In the genomic region with DNA sequence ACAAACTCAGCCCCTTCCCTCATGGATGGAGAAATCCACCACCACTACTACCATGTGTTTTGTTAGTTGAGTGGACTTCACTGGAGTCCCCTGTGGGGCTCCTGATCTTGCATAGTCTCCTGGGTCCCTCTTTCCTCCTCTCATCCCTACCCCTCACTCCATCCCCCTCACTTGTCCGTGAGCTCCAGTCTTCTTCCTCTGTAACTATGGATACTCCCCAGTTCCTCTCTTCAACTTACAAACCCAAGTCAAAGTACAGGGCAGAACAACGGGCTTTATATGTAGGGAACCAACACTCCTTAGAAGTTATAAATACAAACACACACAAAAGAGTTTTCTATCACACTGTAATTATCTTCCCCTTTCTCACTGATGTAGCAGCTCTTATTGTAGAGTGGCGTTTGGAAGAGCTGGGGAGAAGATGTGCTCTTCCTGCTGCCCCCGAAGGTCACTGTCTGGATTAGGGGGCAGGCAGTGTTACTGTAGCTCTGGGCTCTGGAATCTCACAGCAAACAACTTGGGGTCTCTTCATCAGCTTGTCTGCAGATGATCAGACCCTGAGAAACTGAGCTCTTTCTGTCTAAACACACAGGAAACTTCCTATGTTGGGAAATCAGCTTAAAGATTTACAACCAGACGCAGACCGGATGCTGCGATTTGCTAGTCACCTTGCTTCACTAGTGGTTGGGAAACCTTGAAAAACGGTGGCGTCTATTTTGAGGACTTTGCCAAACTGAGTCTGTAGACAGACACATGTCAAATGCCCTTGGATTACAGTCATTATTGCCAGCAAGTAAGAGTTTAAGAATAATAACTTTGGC, we compare ENCODE assay signal across 1 cellular context.
TF ChIP-seq lines count a peak whose summit lies in the region.

No MANE protein-coding gene starts in this region.

TF ChIP-seq in HepG2, 621 proteins besides CTCF, POLR2A, EP300 and RAD21 (continued from another document and continues in another):
- TF ChIP-seq, protein P1, sequence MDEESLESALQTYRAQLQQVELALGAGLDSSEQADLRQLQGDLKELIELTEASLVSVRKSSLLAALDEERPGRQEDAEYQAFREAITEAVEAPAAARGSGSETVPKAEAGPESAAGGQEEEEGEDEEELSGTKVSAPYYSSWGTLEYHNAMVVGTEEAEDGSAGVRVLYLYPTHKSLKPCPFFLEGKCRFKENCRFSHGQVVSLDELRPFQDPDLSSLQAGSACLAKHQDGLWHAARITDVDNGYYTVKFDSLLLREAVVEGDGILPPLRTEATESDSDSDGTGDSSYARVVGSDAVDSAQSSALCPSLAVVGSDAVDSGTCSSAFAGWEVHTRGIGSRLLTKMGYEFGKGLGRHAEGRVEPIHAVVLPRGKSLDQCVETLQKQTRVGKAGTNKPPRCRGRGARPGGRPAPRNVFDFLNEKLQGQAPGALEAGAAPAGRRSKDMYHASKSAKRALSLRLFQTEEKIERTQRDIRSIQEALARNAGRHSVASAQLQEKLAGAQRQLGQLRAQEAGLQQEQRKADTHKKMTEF (CRISPR knock-in tag; IDR thresholded peaks at IDR 0.05), result peak; percentile 42; the same call in 1 of the 2 replicates
- TF ChIP-seq FOXC1 (CRISPR knock-in tag; IDR thresholded peaks at IDR 0.05; ENCODE audit: borderline replicate concordance), result peak; percentile 46; the same call in 1 of the 2 replicates
- TF ChIP-seq TARDBP (CRISPR knock-in tag; IDR thresholded peaks at IDR 0.05), result peak; percentile 64; the same call in 1 of the 2 replicates
- TF ChIP-seq SRF (IDR thresholded peaks at IDR 0.05; ENCODE audit: low read depth, low read length), result no peak
- 0 out of 2 replicates have a peak, but pooled peaks have one; percentile 41 for TF ChIP-seq SOX13 (IDR thresholded peaks at IDR 0.05)
- peak in 1 of 2 experiments; percentile 64; a peak in 1 of 4 replicates for TF ChIP-seq SOX13 (CRISPR knock-in tag; conservative IDR thresholded peaks at IDR 0.05 in 1 of 2, IDR thresholded peaks at IDR 0.05 in 1 of 2)
- no peak for TF ChIP-seq SOX6 (IDR thresholded peaks at IDR 0.05)
- TF ChIP-seq SOX6 (CRISPR knock-in tag; IDR thresholded peaks at IDR 0.05), result peak; percentile 70
- no peak; the same call in 1 of the 2 replicates for TF ChIP-seq ZKSCAN8 (CRISPR knock-in tag; IDR thresholded peaks at IDR 0.05; ENCODE audit: borderline replicate concordance)
- no peak for TF ChIP-seq PAWR (CRISPR knock-in tag; IDR thresholded peaks at IDR 0.05; ENCODE audit: borderline replicate concordance)
- no peak for TF ChIP-seq SRSF4 (IDR thresholded peaks at IDR 0.05; ENCODE audit: low read depth, low read length, poor library complexity, severe bottlenecking)
- no peak for TF ChIP-seq CC2D1A (CRISPR knock-in tag; IDR thresholded peaks at IDR 0.05)
- TF ChIP-seq ZSCAN31 (CRISPR knock-in tag; IDR thresholded peaks at IDR 0.05; ENCODE audit: low read depth), result no peak
- TF ChIP-seq PCBP2 (optimal IDR thresholded peaks at IDR 0.05; ENCODE audit: low read depth, low read length, poor library complexity, severe bottlenecking), result no peak
- TF ChIP-seq SSRP1 (CRISPR knock-in tag; IDR thresholded peaks at IDR 0.05), result no peak
- TF ChIP-seq, protein P2, sequence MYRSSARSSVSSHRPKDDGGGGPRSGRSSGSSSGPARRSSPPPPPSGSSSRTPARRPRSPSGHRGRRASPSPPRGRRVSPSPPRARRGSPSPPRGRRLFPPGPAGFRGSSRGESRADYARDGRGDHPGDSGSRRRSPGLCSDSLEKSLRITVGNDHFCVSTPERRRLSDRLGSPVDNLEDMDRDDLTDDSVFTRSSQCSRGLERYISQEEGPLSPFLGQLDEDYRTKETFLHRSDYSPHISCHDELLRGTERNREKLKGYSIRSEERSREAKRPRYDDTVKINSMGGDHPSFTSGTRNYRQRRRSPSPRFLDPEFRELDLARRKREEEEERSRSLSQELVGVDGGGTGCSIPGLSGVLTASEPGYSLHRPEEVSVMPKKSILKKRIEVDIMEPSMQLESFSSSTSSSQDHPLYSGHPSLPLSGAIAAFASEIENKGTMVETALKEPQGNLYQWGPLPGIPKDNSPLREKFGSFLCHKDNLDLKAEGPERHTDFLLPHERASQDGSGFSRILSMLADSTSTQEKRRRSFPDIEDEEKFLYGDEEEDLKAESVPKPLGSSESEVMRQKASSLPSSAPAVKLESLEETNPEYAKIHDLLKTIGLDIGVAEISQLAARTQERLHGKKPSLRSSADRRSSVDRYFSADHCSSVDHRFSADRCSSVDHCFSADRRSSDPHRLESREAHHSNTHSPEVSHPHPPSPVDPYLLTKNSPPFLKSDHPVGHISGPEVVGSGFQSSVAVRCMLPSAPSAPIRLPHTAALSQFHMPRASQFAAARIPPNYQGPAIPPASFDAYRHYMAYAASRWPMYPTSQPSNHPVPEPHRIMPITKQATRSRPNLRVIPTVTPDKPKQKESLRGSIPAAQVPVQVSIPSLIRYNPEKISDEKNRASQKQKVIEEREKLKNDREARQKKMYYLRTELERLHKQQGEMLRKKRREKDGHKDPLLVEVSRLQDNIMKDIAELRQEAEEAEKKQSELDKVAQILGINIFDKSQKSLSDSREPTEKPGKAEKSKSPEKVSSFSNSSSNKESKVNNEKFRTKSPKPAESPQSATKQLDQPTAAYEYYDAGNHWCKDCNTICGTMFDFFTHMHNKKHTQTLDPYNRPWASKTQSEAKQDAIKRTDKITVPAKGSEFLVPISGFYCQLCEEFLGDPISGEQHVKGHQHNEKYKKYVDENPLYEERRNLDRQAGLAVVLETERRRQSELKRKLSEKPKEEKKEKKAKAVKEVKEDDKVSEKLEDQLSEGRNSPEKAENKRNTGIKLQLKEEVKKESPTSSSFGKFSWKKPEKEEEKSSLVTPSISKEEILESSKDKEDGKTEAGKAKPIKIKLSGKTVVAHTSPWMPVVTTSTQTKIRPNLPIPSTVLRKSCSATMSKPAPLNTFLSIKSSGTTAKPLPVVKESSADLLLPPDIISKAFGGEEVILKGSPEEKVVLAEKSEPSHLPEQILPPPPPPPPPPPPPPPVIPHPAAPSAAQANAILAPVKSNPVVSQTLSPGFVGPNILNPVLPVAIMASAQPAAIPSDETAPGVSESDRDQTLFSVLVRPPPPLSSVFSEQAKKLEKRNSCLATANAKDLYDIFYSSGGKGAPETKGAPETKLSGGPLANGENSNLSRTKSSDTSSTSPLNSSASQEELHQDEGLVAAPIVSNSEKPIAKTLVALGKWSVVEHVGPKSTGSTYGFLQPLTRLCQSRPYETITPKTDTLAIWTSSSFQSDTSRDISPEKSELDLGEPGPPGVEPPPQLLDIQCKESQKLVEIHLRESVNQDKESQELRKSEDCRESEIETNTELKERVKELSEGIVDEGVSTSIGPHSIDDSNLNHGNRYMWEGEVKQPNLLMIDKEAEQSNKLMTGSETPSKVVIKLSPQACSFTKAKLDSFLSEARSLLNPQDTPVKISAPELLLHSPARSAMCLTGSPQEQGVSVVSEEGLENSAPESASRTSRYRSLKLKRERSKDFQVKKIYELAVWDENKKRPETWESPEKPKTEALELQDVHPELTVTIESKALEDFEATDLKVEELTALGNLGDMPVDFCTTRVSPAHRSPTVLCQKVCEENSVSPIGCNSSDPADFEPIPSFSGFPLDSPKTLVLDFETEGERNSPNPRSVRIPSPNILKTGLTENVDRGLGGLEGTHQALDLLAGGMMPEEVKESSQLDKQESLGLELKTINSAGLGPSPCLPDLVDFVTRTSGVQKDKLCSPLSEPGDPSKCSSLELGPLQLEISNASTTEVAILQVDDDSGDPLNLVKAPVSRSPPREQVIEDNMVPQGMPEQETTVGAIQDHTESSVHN (CRISPR knock-in tag; IDR thresholded peaks at IDR 0.05), result no peak
- TF ChIP-seq SKI (IDR thresholded peaks at IDR 0.05; ENCODE audit: partially characterized antibody), result peak; percentile 67
- TF ChIP-seq, protein P3, sequence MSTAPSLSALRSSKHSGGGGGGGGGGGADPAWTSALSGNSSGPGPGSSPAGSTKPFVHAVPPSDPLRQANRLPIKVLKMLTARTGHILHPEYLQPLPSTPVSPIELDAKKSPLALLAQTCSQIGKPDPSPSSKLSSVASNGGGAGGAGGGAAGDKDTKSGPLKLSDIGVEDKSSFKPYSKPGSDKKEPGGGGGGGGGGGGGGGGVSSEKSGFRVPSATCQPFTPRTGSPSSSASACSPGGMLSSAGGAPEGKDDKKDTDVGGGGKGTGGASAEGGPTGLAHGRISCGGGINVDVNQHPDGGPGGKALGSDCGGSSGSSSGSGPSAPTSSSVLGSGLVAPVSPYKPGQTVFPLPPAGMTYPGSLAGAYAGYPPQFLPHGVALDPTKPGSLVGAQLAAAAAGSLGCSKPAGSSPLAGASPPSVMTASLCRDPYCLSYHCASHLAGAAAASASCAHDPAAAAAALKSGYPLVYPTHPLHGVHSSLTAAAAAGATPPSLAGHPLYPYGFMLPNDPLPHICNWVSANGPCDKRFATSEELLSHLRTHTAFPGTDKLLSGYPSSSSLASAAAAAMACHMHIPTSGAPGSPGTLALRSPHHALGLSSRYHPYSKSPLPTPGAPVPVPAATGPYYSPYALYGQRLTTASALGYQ (CRISPR knock-in tag; IDR thresholded peaks at IDR 0.05), result 0 out of 2 replicates have a peak, but pooled peaks have one; percentile 25
- no peak for TF ChIP-seq ZNF589 (CRISPR knock-in tag; conservative IDR thresholded peaks at IDR 0.05)
- TF ChIP-seq KDM2A (CRISPR knock-in tag; IDR thresholded peaks at IDR 0.05; ENCODE audit: borderline replicate concordance, low read depth), result peak; percentile 24; the same call in 1 of the 2 replicates
- 0 out of 2 replicates have a peak, but pooled peaks have one; percentile 70 for TF ChIP-seq NKX3-1 (CRISPR knock-in tag; IDR thresholded peaks at IDR 0.05)
- 0 out of 2 replicates have a peak, but pooled peaks have one; percentile 25 for TF ChIP-seq HOXD1 (CRISPR knock-in tag; IDR thresholded peaks at IDR 0.05)
- TF ChIP-seq EEA1 (CRISPR knock-in tag; IDR thresholded peaks at IDR 0.05; ENCODE audit: borderline replicate concordance), result no peak
- peak; percentile 81 for TF ChIP-seq ELF3 (CRISPR knock-in tag; IDR thresholded peaks at IDR 0.05)
- no peak for TF ChIP-seq ZNF776 (CRISPR knock-in tag; IDR thresholded peaks at IDR 0.05)
- peak; percentile 25; the same call in 1 of the 2 replicates for TF ChIP-seq CBX5 (CRISPR knock-in tag; IDR thresholded peaks at IDR 0.05; ENCODE audit: borderline replicate concordance)
- no peak for TF ChIP-seq JUND (CRISPR knock-in tag; IDR thresholded peaks at IDR 0.05)
- TF ChIP-seq, protein P4, sequence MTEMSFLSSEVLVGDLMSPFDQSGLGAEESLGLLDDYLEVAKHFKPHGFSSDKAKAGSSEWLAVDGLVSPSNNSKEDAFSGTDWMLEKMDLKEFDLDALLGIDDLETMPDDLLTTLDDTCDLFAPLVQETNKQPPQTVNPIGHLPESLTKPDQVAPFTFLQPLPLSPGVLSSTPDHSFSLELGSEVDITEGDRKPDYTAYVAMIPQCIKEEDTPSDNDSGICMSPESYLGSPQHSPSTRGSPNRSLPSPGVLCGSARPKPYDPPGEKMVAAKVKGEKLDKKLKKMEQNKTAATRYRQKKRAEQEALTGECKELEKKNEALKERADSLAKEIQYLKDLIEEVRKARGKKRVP (CRISPR knock-in tag; IDR thresholded peaks at IDR 0.05), result peak in 1 of 2 experiments; percentile 48; a peak in 1 of 4 replicates
- TF ChIP-seq, protein P5, sequence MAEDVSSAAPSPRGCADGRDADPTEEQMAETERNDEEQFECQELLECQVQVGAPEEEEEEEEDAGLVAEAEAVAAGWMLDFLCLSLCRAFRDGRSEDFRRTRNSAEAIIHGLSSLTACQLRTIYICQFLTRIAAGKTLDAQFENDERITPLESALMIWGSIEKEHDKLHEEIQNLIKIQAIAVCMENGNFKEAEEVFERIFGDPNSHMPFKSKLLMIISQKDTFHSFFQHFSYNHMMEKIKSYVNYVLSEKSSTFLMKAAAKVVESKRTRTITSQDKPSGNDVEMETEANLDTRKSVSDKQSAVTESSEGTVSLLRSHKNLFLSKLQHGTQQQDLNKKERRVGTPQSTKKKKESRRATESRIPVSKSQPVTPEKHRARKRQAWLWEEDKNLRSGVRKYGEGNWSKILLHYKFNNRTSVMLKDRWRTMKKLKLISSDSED (CRISPR knock-in tag; IDR thresholded peaks at IDR 0.05), result no peak
- no peak for TF ChIP-seq ZFP37 (CRISPR knock-in tag; IDR thresholded peaks at IDR 0.05; ENCODE audit: borderline replicate concordance)
- TF ChIP-seq POGZ (CRISPR knock-in tag; IDR thresholded peaks at IDR 0.05), result peak; percentile 65
- no peak for TF ChIP-seq KMT2A (CRISPR knock-in tag; IDR thresholded peaks at IDR 0.05)
- TF ChIP-seq KLF9 (CRISPR knock-in tag; IDR thresholded peaks at IDR 0.05; ENCODE audit: low read depth), result no peak
- TF ChIP-seq RARG (CRISPR knock-in tag; IDR thresholded peaks at IDR 0.05; ENCODE audit: low read depth), result no peak
- no peak for TF ChIP-seq ZNF772 (CRISPR knock-in tag; IDR thresholded peaks at IDR 0.05)
- peak; percentile 50 for TF ChIP-seq THAP11 (CRISPR knock-in tag; IDR thresholded peaks at IDR 0.05)
- TF ChIP-seq TBP (CRISPR knock-in tag; IDR thresholded peaks at IDR 0.05), result no peak
- TF ChIP-seq, protein P6, sequence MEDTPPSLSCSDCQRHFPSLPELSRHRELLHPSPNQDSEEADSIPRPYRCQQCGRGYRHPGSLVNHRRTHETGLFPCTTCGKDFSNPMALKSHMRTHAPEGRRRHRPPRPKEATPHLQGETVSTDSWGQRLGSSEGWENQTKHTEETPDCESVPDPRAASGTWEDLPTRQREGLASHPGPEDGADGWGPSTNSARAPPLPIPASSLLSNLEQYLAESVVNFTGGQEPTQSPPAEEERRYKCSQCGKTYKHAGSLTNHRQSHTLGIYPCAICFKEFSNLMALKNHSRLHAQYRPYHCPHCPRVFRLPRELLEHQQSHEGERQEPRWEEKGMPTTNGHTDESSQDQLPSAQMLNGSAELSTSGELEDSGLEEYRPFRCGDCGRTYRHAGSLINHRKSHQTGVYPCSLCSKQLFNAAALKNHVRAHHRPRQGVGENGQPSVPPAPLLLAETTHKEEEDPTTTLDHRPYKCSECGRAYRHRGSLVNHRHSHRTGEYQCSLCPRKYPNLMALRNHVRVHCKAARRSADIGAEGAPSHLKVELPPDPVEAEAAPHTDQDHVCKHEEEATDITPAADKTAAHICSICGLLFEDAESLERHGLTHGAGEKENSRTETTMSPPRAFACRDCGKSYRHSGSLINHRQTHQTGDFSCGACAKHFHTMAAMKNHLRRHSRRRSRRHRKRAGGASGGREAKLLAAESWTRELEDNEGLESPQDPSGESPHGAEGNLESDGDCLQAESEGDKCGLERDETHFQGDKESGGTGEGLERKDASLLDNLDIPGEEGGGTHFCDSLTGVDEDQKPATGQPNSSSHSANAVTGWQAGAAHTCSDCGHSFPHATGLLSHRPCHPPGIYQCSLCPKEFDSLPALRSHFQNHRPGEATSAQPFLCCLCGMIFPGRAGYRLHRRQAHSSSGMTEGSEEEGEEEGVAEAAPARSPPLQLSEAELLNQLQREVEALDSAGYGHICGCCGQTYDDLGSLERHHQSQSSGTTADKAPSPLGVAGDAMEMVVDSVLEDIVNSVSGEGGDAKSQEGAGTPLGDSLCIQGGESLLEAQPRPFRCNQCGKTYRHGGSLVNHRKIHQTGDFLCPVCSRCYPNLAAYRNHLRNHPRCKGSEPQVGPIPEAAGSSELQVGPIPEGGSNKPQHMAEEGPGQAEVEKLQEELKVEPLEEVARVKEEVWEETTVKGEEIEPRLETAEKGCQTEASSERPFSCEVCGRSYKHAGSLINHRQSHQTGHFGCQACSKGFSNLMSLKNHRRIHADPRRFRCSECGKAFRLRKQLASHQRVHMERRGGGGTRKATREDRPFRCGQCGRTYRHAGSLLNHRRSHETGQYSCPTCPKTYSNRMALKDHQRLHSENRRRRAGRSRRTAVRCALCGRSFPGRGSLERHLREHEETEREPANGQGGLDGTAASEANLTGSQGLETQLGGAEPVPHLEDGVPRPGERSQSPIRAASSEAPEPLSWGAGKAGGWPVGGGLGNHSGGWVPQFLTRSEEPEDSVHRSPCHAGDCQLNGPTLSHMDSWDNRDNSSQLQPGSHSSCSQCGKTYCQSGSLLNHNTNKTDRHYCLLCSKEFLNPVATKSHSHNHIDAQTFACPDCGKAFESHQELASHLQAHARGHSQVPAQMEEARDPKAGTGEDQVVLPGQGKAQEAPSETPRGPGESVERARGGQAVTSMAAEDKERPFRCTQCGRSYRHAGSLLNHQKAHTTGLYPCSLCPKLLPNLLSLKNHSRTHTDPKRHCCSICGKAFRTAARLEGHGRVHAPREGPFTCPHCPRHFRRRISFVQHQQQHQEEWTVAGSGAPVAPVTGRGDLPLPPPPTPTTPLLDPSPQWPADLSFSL (CRISPR knock-in tag; IDR thresholded peaks at IDR 0.05), result no peak
